Comparison of ENCODE assay signal across 22 cellular contexts in genomic region chr19:34484328-34484727, GRCh38. TPM values are rescaled to one million over a fixed set of nuclear protein-coding genes. Genes with fewer than 3 reads are reported as not detected.
DNase-seq lines count a peak whose midpoint lies in the region; ATAC-seq and TF ChIP-seq lines count a peak whose summit lies in the region.
"Had no signal": no experiment of that assay in that cellular context is flagged by ENCODE, and none has a peak within 500 bp of the region (broad histone marks: within the 10 kb centered on the region; RNA-seq: fewer than 3 reads in every experiment).

No MANE protein-coding gene starts in this region.

- H2BK120ac ChIP-seq in neuronal stem cell (ENCODE audit: low read depth, low read length), result no peak overlapping the region

- H4K8ac ChIP-seq in neuronal stem cell (ENCODE audit: low read depth, low read length), result no peak overlapping the region

- H3K79me1 ChIP-seq in neuronal stem cell (ENCODE audit: low read depth, low read length), result peaks cover 29% of the 10 kb centered on the region

- H3K27me3 ChIP-seq in right atrium auricular region, result no peaks in the 10 kb centered on the region
- H3K27me3 ChIP-seq in heart right ventricle, result peaks cover 0 to 35% (median 0%) of the 10 kb centered on the region in 7 donors
- H3K27me3 ChIP-seq in neuronal stem cell (ENCODE audit: control insufficient read depth in 3 of 3, insufficient read depth in 3 of 3, low read depth in 1 of 3, low read length in 3 of 3), result no peaks in the 10 kb centered on the region
- no peaks in the 10 kb centered on the region for H3K27me3 ChIP-seq in body of pancreas

- ATAC-seq in Right ventricle myocardium inferior, result peak; percentile 68
- peak; percentile 18 to 83 (median 68) for ATAC-seq in heart right ventricle
- no peak for ATAC-seq in body of pancreas
- ATAC-seq: activated T-cell treated with anti-CD3 and anti-CD28 coated beads, Interleukin-2, amount 50 U/mL, for 72 hours; naive thymus-derived CD4-positive, alpha-beta T cell had no signal

- H3K9me3 ChIP-seq in right atrium auricular region (no peaks in the 10 kb centered on the region), heart right ventricle (no peaks in the 10 kb centered on the region), neuronal stem cell (replicated peaks in 1 of 2; ENCODE audit: control insufficient read depth in 2 of 2, insufficient read depth in 1 of 2, low read depth in 1 of 2, low read length in 2 of 2) (peaks cover 0 to 1% of the 10 kb centered on the region in 2 donors), body of pancreas (no peaks in the 10 kb centered on the region)

- H2BK15ac ChIP-seq in neuronal stem cell (ENCODE audit: low read length), result no peak overlapping the region

- H2BK12ac ChIP-seq in neuronal stem cell (ENCODE audit: low read length), result no peak overlapping the region

- no peak overlapping the region for H3K18ac ChIP-seq in neuronal stem cell (ENCODE audit: low read length)

- H3K4me3 ChIP-seq in right atrium auricular region (no peak overlapping the region), heart right ventricle (peak overlapping the region in 5 of 10 donors; percentile 70 to 86 (median 73)), neuronal stem cell (ENCODE audit: low read length in 2 of 2) (peak overlapping the region in 1 of 2 donors; percentile 53), body of pancreas (no peak overlapping the region)

- H2AFZ ChIP-seq in neuronal stem cell (ENCODE audit: low read length), result no peak overlapping the region

- H3K36me3 ChIP-seq in right atrium auricular region (no peaks in the 10 kb centered on the region), heart right ventricle (peaks cover 0 to 4% (median 0%) of the 10 kb centered on the region in 9 donors), neuronal stem cell (replicated peaks in 1 of 2; ENCODE audit: control insufficient read depth in 2 of 2, insufficient read depth in 2 of 2, low read length in 2 of 2) (peaks cover 2 to 47% of the 10 kb centered on the region in 2 donors), body of pancreas (replicated peaks in 1 of 2; ENCODE audit: insufficient read depth in 1 of 2, low read depth in 2 of 2) (no peaks in the 10 kb centered on the region)

- 52 to 71% methylated on average over 9 of the region's 9 CpGs for WGBS in heart right ventricle, 2 donors
- WGBS in neuronal stem cell (ENCODE audit: extremely low coverage in 2 of 2, insufficient read length in 2 of 2, insufficient replicate concordance in 1 of 2), 2 donors, result no CpG with 5 or more reads among the region's 9 CpGs
- WGBS in body of pancreas, 2 donors, result 66 to 92% methylated on average over 4 to 9 of the region's 9 CpGs

- no peak overlapping the region for H3K9ac ChIP-seq in neuronal stem cell (ENCODE audit: low read depth, low read length, poor library complexity)
- H3K9ac ChIP-seq: KMS-11 had no signal

- H3K27ac ChIP-seq in right atrium auricular region (no peak overlapping the region), heart right ventricle (peak overlapping the region in 2 of 10 donors; percentile 22 to 36), neuronal stem cell (replicated peaks; ENCODE audit: low read length) (no peak overlapping the region), body of pancreas (no peak overlapping the region)
- H3K27ac ChIP-seq: KMS-11, VCaP had no signal

- peak; percentile 72 for DNase-seq in Right ventricle myocardium inferior (ENCODE audit: missing footprints)
- no peak for DNase-seq in right atrium auricular region (ENCODE audit: low spot score)
- peak; percentile 57 to 69 for DNase-seq in heart right ventricle
- no peak for DNase-seq in neuronal stem cell (ENCODE audit: low spot score)
- DNase-seq in NCI-H1930 (lab: John Stamatoyannopoulos, UW), result no peak
- DNase-seq in NOMO-1 treated with dmso at 0.1 percent for 144 hours (lab: John Stamatoyannopoulos, UW; ENCODE audit: unreplicated experiment), result no peak
- DNase-seq in body of pancreas, result no peak
- DNase-seq in activated effector memory CD4-positive, alpha-beta T cell treated with anti-CD3 and anti-CD28 coated beads, Interleukin-2, amount 50 U/mL, for 16 hours, result no peak
- DNase-seq: activated CD4-positive, alpha-beta T cell treated with anti-CD3 and anti-CD28 coated beads, Interleukin-2, amount 10 ng/mL, durations not matched to agents 24 days and 14 days; activated naive CD4-positive, alpha-beta T cell treated with anti-CD3 and anti-CD28 coated beads, Interleukin-2, amount 50 U/mL, for 16 hours; activated T-cell treated with anti-CD3 and anti-CD28 coated beads, Interleukin-2, amount 50 U/mL, for 72 hours; caudate nucleus; GF-D8; left cardiac atrium; naive thymus-derived CD4-positive, alpha-beta T cell; NCI-H1436; NCI-H510A; stimulated activated CD8-positive, alpha-beta memory T cell treated with anti-CD3 and anti-CD28 coated beads, Interleukin-4, amount 100 ng/mL, for 48 hours; T-helper 2 cell had no signal

- H3K14ac ChIP-seq in neuronal stem cell (ENCODE audit: low read length), result peak overlapping the region; percentile 31

- peak overlapping the region; percentile 24 for H2BK5ac ChIP-seq in neuronal stem cell (ENCODE audit: low read length)

- TF ChIP-seq CTCF in right atrium auricular region (IDR thresholded peaks at IDR 0.05) (no peak), heart right ventricle (IDR thresholded peaks at IDR 0.05) (peak in 3 of 9 donors; percentile 12 to 36 (median 15)), body of pancreas (IDR thresholded peaks at IDR 0.05) (no peak)

- no peak for TF ChIP-seq POLR2A in body of pancreas (IDR thresholded peaks at IDR 0.05)

- H3K4me2 ChIP-seq in neuronal stem cell (ENCODE audit: insufficient read depth, low read length, poor library complexity, severe bottlenecking), result no peak overlapping the region
- H3K4me2 ChIP-seq: KMS-11 had no signal

- H2AK5ac ChIP-seq in neuronal stem cell (ENCODE audit: low read depth, low read length), result no peak overlapping the region

- intact Hi-C loops in Right ventricle myocardium inferior (cut with DNase I), result loop anchor here (5.0 kb wide), 1 partner anchor 52 kb away; no protein-coding TSS in a partner anchor
- intact Hi-C loops in heart right ventricle (cut with DNase I), result no loop called here
- intact Hi-C loops in body of pancreas (cut with DNase I), result no loop called here

- H3K23ac ChIP-seq in neuronal stem cell (ENCODE audit: low read depth, low read length, poor library complexity), result no peak overlapping the region

- H4K91ac ChIP-seq in neuronal stem cell (ENCODE audit: low read depth, low read length, poor library complexity), result no peak overlapping the region

- H3K4ac ChIP-seq in neuronal stem cell (ENCODE audit: low read length), result no peak overlapping the region

- H3K4me1 ChIP-seq in right atrium auricular region, result peaks cover 0 to 25% of the 10 kb centered on the region in 2 donors
- peaks cover 9 to 54% (median 26%) of the 10 kb centered on the region in 9 donors for H3K4me1 ChIP-seq in heart right ventricle
- H3K4me1 ChIP-seq in neuronal stem cell (ENCODE audit: control insufficient read depth in 2 of 2, insufficient read depth in 1 of 2, low read depth in 1 of 2, low read length in 2 of 2), result peaks cover 8 to 17% of the 10 kb centered on the region in 2 donors
- H3K4me1 ChIP-seq in body of pancreas, result peaks cover 25% of the 10 kb centered on the region

RNA-seq across cellular contexts. Expression of gene WTIP, which starts 2.8 kb away (rescaled TPM):
- total RNA-seq in Right ventricle myocardium inferior, result 21.8 TPM
- total RNA-seq in right atrium auricular region, result 10 to 100 TPM in 1 of 2 donors, 1 to 10 TPM in 1; 8.3 to 32.3 TPM
- 10 to 100 TPM; 15.2 to 30.0 (median 25.2) TPM for total RNA-seq in heart right ventricle
- 1 to 10 TPM; 4.8 to 9.2 TPM for polyA plus RNA-seq in heart right ventricle
- polyA plus RNA-seq in neuronal stem cell (2013, experiment 1 of 2), result 12.5 TPM
- polyA plus RNA-seq in neuronal stem cell (2013, experiment 2 of 2), result 10.5 TPM
- total RNA-seq in body of pancreas, result 1 to 10 TPM; 3.0 to 8.3 TPM
- polyA plus RNA-seq: CD8-positive, alpha-beta memory T cell; naive thymus-derived CD4-positive, alpha-beta T cell had no signal

RNA-seq across cellular contexts. Expression of gene UBA2, which starts 56.1 kb away (rescaled TPM):
- total RNA-seq in Right ventricle myocardium inferior (42.4 TPM), right atrium auricular region (10 to 100 TPM; 42.1 to 52.3 TPM), heart right ventricle (10 to 100 TPM; 38.8 to 74.4 (median 53.1) TPM), body of pancreas (10 to 100 TPM; 37.4 to 51.7 TPM)
- 10 to 100 TPM; 36.1 to 50.8 TPM for polyA plus RNA-seq in heart right ventricle
- 226 TPM for polyA plus RNA-seq in neuronal stem cell (2013, experiment 1 of 2)
- polyA plus RNA-seq in neuronal stem cell (2013, experiment 2 of 2), result 239 TPM

Comparison
In these comparisons a context has a peak if more than half of its experiments do, and no peak if none do; other contexts are left out.
1. DNase-seq: peak in Right ventricle myocardium inferior (single experiment) and heart right ventricle (2 of 2); none in right atrium auricular region (single experiment), neuronal stem cell (single experiment), NCI-H1930 (0 of 2), NOMO-1 treated with dmso at 0.1 percent for 144 hours (single experiment), body of pancreas (0 of 4) and activated effector memory CD4-positive, alpha-beta T cell treated with anti-CD3 and anti-CD28 coated beads, Interleukin-2, amount 50 U/mL, for 16 hours (single experiment).